In the genomic region with DNA sequence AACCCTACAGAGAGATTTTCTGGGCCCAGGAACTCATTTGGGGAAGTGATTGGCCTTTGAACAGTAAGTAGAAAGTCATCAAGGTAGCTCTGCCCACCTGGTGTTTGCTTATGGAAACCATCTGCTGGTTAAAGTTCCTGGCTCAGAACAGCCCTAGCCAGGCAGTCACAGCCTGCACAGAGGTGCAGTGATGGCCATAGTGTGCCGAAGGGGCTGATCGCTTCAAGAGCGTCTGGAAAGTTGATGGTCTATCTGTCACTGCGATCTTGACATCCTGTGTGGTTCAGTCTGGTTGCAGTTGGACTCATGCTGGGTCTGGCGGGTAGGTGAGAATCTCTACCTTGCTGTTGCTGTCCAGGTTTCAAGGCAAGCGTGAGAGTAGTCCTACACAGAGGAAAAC, we compare ENCODE assay signal across 21 cellular contexts.
DNase-seq lines count a peak whose midpoint lies in the region; ATAC-seq and TF ChIP-seq lines count a peak whose summit lies in the region.
"Had no signal": no experiment of that assay in that cellular context is flagged by ENCODE, and none has a peak within 500 bp of the region (broad histone marks: within the 10 kb centered on the region; RNA-seq: fewer than 3 reads in every experiment).

No MANE protein-coding gene starts in this region.

- peaks cover 0 to 28% of the 10 kb centered on the region in 2 experiments; a peak in 2 of 4 replicates for H3K4me1 ChIP-seq in SK-N-SH (ENCODE audit: control insufficient read depth in 1 of 2, insufficient read depth in 2 of 2, low read depth in 1 of 2, low read length in 1 of 2)
- H3K4me1 ChIP-seq: Peyer's patch had no signal

- peaks cover 4% of the 10 kb centered on the region; the same call in 1 of the 2 replicates for H4K20me1 ChIP-seq in SK-N-SH (ENCODE audit: insufficient read depth)

- no peaks in the 10 kb centered on the region for H3K27me3 ChIP-seq in SK-N-SH (ENCODE audit: insufficient read depth)
- H3K27me3 ChIP-seq: cardiac muscle cell, MG63, Peyer's patch had no signal

- no peak overlapping the region for H2AFZ ChIP-seq in SK-N-SH (ENCODE audit: low read depth)
- H2AFZ ChIP-seq: hepatocyte had no signal

- no peak overlapping the region for H3K9ac ChIP-seq in SK-N-SH

- CTCF ChIA-PET in SK-N-SH (lab: Yijun Ruan, JAX), result interaction anchor here (0.8 to 2.3 kb wide), 6 partner anchors 12 to 153 kb away, joined by 3 to 6 read pairs (median 4); a partner anchor contains a TSS

- no peak for TF ChIP-seq RAD21 in SK-N-SH (IDR thresholded peaks at IDR 0.05; ENCODE audit: low read length)

- no peak; the same call in 2 of the 3 replicates for ATAC-seq in SK-N-SH treated with all-trans-retinoic acid at 6 μM for 48 hours
- ATAC-seq in HG02840 (IDR thresholded peaks at IDR 0.05; ENCODE audit: low FRiP score, unreplicated experiment), result no peak
- no peak for ATAC-seq in HG02588 (IDR thresholded peaks at IDR 0.05; ENCODE audit: unreplicated experiment)
- no peak for ATAC-seq in GM21529 (IDR thresholded peaks at IDR 0.05; ENCODE audit: unreplicated experiment)
- ATAC-seq: HepG2 had no signal

- no peaks in the 10 kb centered on the region for H3K4me1 Mint-ChIP-seq in progenitor cell of endocrine pancreas (ENCODE audit: low read depth)

- TF ChIP-seq CTCF in SK-N-SH (IDR thresholded peaks at IDR 0.05) (no peak), progenitor cell of endocrine pancreas (IDR thresholded peaks at IDR 0.05; ENCODE audit: unreplicated experiment) (no peak)

- H3K79me2 ChIP-seq in SK-N-SH (ENCODE audit: insufficient read depth), result peaks cover 10% of the 10 kb centered on the region; the same call in 1 of the 2 replicates
- H3K79me2 ChIP-seq: hepatocyte had no signal

- 70% methylated on average over 5 of the region's 6 CpGs for WGBS in SK-N-SH (ENCODE audit: low lambda C conversion rate)

- H3K27ac ChIP-seq in SK-N-SH (ENCODE audit: low read depth in 2 of 2, low read length in 1 of 2), result peak overlapping the region in 1 of 2 experiments; percentile 22; a peak in 2 of 4 replicates
- H3K27ac ChIP-seq: cardiac muscle cell, hepatocyte, Peyer's patch, VCaP had no signal

- no peaks in the 10 kb centered on the region for H3F3A ChIP-seq in SK-N-SH (replicated peaks; ENCODE audit: insufficient read depth)

- peaks cover 34% of the 10 kb centered on the region for H3K27me3 Mint-ChIP-seq in progenitor cell of endocrine pancreas

- peak overlapping the region; percentile 54 for H3K27ac Mint-ChIP-seq in progenitor cell of endocrine pancreas
- H3K27ac Mint-ChIP-seq: activated T-helper 1 cell treated with anti-CD3 and anti-CD28 coated beads, Interleukin-12 subunit alpha, Interleukin-12 subunit beta, Interleukin-2, Interleukin-4 antibody, amounts not matched to agents 30 ng/mL and 10 ng/mL and 1 ng/mL, durations not matched to agents 14 hours and 24 hours and 36 hours; memory B cell had no signal

- POLR2A ChIA-PET in SK-N-SH (lab: Yijun Ruan, JAX), result no interaction called here

- no peak overlapping the region for H3K4me3 ChIP-seq in SK-N-SH (ENCODE audit: low read depth in 2 of 2, low read length in 1 of 2)
- H3K4me3 ChIP-seq: cardiac muscle cell, hepatocyte, MG63, Peyer's patch had no signal

- H3K36me3 ChIP-seq in SK-N-SH (replicated peaks in 1 of 2; ENCODE audit: control insufficient read depth in 1 of 2, insufficient read depth in 2 of 2, low read length in 1 of 2), result no peaks in the 10 kb centered on the region
- H3K36me3 ChIP-seq: cardiac muscle cell, MG63, Peyer's patch had no signal

- TF ChIP-seq EP300 in SK-N-SH (IDR thresholded peaks at IDR 0.05; ENCODE audit: borderline replicate concordance in 1 of 2, low read depth in 1 of 2, low read length in 1 of 2), result peak in 1 of 2 experiments; percentile 51; a peak in 1 of 4 replicates

- DNase-seq in SK-N-SH (peak; percentile 52), NCI-H187 (lab: John Stamatoyannopoulos, UW) (peak; percentile 71 to 75), SK-N-DZ (ENCODE audit: low spot score) (peak; percentile 78), progenitor cell of endocrine pancreas (ENCODE audit: low spot score, unreplicated experiment) (no peak)
- DNase-seq: activated CD8-positive, alpha-beta memory T cell treated with anti-CD3 and anti-CD28 coated beads for 24 hours; effector memory CD4-positive, alpha-beta T cell; kidney; MG63; NCI-H82; Peyer's patch; substantia nigra had no signal

- no peak overlapping the region for H3K4me2 ChIP-seq in SK-N-SH
- H3K4me2 ChIP-seq: hepatocyte had no signal

- no peaks in the 10 kb centered on the region for H3K9me3 ChIP-seq in SK-N-SH
- H3K9me3 ChIP-seq: MG63, Peyer's patch had no signal

- H3K4me3 Mint-ChIP-seq in progenitor cell of endocrine pancreas (ENCODE audit: low read depth), result no peak overlapping the region
- H3K4me3 Mint-ChIP-seq: activated T-helper 1 cell treated with anti-CD3 and anti-CD28 coated beads, Interleukin-12 subunit alpha, Interleukin-12 subunit beta, Interleukin-2, Interleukin-4 antibody, amounts not matched to agents 30 ng/mL and 10 ng/mL and 1 ng/mL, durations not matched to agents 14 hours and 24 hours and 36 hours; memory B cell had no signal

- no peaks in the 10 kb centered on the region for H3K9me2 ChIP-seq in SK-N-SH

- no peaks in the 10 kb centered on the region for H3K9me3 Mint-ChIP-seq in progenitor cell of endocrine pancreas (ENCODE audit: low read depth)
- H3K9me3 Mint-ChIP-seq: activated T-helper 1 cell treated with anti-CD3 and anti-CD28 coated beads, Interleukin-12 subunit alpha, Interleukin-12 subunit beta, Interleukin-2, Interleukin-4 antibody, amounts not matched to agents 30 ng/mL and 10 ng/mL and 1 ng/mL, durations not matched to agents 14 hours and 24 hours and 36 hours had no signal

- H3K36me3 Mint-ChIP-seq in progenitor cell of endocrine pancreas (ENCODE audit: insufficient read depth), result no peaks in the 10 kb centered on the region
- H3K36me3 Mint-ChIP-seq: memory B cell had no signal

TF ChIP-seq in SK-N-SH, 30 proteins besides CTCF, POLR2A, EP300 and RAD21:
- TF ChIP-seq ELF1 (IDR thresholded peaks at IDR 0.05) (no peak), RCOR1 (IDR thresholded peaks at IDR 0.05; ENCODE audit: low read length) (peak; percentile 54; the same call in 1 of the 2 replicates), GATA2 (CRISPR knock-in tag; IDR thresholded peaks at IDR 0.05) (peak; percentile 94), MXI1 (IDR thresholded peaks at IDR 0.05; ENCODE audit: low read depth, low read length) (no peak)

TF ChIP-seq in SK-N-SH treated with all-trans-retinoic acid at 6 μM for 48 hours, 23 proteins besides CTCF, POLR2A, EP300 and RAD21 (continues in another document):
- TF ChIP-seq, protein P1, sequence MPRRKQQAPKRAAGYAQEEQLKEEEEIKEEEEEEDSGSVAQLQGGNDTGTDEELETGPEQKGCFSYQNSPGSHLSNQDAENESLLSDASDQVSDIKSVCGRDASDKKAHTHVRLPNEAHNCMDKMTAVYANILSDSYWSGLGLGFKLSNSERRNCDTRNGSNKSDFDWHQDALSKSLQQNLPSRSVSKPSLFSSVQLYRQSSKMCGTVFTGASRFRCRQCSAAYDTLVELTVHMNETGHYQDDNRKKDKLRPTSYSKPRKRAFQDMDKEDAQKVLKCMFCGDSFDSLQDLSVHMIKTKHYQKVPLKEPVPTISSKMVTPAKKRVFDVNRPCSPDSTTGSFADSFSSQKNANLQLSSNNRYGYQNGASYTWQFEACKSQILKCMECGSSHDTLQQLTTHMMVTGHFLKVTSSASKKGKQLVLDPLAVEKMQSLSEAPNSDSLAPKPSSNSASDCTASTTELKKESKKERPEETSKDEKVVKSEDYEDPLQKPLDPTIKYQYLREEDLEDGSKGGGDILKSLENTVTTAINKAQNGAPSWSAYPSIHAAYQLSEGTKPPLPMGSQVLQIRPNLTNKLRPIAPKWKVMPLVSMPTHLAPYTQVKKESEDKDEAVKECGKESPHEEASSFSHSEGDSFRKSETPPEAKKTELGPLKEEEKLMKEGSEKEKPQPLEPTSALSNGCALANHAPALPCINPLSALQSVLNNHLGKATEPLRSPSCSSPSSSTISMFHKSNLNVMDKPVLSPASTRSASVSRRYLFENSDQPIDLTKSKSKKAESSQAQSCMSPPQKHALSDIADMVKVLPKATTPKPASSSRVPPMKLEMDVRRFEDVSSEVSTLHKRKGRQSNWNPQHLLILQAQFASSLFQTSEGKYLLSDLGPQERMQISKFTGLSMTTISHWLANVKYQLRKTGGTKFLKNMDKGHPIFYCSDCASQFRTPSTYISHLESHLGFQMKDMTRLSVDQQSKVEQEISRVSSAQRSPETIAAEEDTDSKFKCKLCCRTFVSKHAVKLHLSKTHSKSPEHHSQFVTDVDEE (CRISPR knock-in tag; IDR thresholded peaks at IDR 0.05), result no peak
- TF ChIP-seq SNAI2 (CRISPR knock-in tag; IDR thresholded peaks at IDR 0.05) (no peak), OSR1 (CRISPR knock-in tag; IDR thresholded peaks at IDR 0.05) (no peak), BACH2 (CRISPR knock-in tag; IDR thresholded peaks at IDR 0.05; ENCODE audit: borderline replicate concordance) (no peak), CSDC2 (CRISPR knock-in tag; IDR thresholded peaks at IDR 0.05) (no peak), RARB (CRISPR knock-in tag; IDR thresholded peaks at IDR 0.05) (no peak), ZFP30 (CRISPR knock-in tag; IDR thresholded peaks at IDR 0.05) (no peak), ARNTL (CRISPR knock-in tag; IDR thresholded peaks at IDR 0.05; ENCODE audit: borderline replicate concordance, low read depth) (no peak), ZNF8 (CRISPR knock-in tag; IDR thresholded peaks at IDR 0.05) (no peak), TOX (CRISPR knock-in tag; IDR thresholded peaks at IDR 0.05; ENCODE audit: borderline replicate concordance) (no peak)
- TF ChIP-seq, protein P2, sequence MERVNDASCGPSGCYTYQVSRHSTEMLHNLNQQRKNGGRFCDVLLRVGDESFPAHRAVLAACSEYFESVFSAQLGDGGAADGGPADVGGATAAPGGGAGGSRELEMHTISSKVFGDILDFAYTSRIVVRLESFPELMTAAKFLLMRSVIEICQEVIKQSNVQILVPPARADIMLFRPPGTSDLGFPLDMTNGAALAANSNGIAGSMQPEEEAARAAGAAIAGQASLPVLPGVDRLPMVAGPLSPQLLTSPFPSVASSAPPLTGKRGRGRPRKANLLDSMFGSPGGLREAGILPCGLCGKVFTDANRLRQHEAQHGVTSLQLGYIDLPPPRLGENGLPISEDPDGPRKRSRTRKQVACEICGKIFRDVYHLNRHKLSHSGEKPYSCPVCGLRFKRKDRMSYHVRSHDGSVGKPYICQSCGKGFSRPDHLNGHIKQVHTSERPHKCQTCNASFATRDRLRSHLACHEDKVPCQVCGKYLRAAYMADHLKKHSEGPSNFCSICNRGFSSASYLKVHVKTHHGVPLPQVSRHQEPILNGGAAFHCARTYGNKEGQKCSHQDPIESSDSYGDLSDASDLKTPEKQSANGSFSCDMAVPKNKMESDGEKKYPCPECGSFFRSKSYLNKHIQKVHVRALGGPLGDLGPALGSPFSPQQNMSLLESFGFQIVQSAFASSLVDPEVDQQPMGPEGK (CRISPR knock-in tag; IDR thresholded peaks at IDR 0.05; ENCODE audit: borderline replicate concordance), result no peak
